21 cellular contexts compared by ENCODE assay signal in genomic region chr13:110636701-110637201, GRCh38. TPM values are rescaled to one million over a fixed set of nuclear protein-coding genes. Genes with fewer than 3 reads are reported as not detected.
DNase-seq lines count a peak whose midpoint lies in the region; ATAC-seq and TF ChIP-seq lines count a peak whose summit lies in the region.
"Had no signal": no experiment of that assay in that cellular context is flagged by ENCODE, and none has a peak within 500 bp of the region (broad histone marks: within the 10 kb centered on the region; RNA-seq: fewer than 3 reads in every experiment).

No MANE protein-coding gene starts in this region.

- H3K9ac ChIP-seq in neuronal stem cell (ENCODE audit: low read depth, low read length, poor library complexity): peak overlapping the region; percentile 68
- no peak overlapping the region for H3K9ac ChIP-seq in GM23248

- peaks cover 40% of the 10 kb centered on the region for H3K79me2 ChIP-seq in GM23248 (ENCODE audit: insufficient read depth)

- H3K4me2 ChIP-seq in neuronal stem cell (ENCODE audit: insufficient read depth, low read length, poor library complexity, severe bottlenecking) (no peak overlapping the region), GM23248 (ENCODE audit: unreplicated experiment) (no peak overlapping the region)
- H3K4me2 ChIP-seq: PC-9 had no signal

- H3K18ac ChIP-seq in neuronal stem cell (ENCODE audit: low read length): peak overlapping the region; percentile 61

- H2BK120ac ChIP-seq in neuronal stem cell (ENCODE audit: low read depth, low read length): no peak overlapping the region

- H3K9me3 ChIP-seq in neuronal stem cell (replicated peaks in 1 of 2; ENCODE audit: control insufficient read depth in 2 of 2, insufficient read depth in 1 of 2, low read depth in 1 of 2, low read length in 2 of 2): no peaks in the 10 kb centered on the region
- no peaks in the 10 kb centered on the region for H3K9me3 ChIP-seq in prostate gland
- H3K9me3 ChIP-seq in GM23248 (ENCODE audit: low read depth): no peaks in the 10 kb centered on the region
- H3K9me3 ChIP-seq: esophagus muscularis mucosa, testis had no signal

- H3K27ac ChIP-seq in VCaP (peak overlapping the region; percentile 38), neuronal stem cell (replicated peaks; ENCODE audit: low read length) (no peak overlapping the region), prostate gland (no peak overlapping the region), GM23248 (no peak overlapping the region)
- H3K27ac ChIP-seq: esophagus muscularis mucosa, HL-60, PC-9, testis had no signal

- in situ Hi-C loops in GM23248 (cut with MboI): no loop called here

- H3K79me1 ChIP-seq in neuronal stem cell (ENCODE audit: low read depth, low read length): peaks cover 24% of the 10 kb centered on the region

- no peak for ATAC-seq in stimulated activated naive CD8-positive, alpha-beta T cell treated with anti-CD3 and anti-CD28 coated beads, Interleukin-15, Interleukin-2, amounts not matched to agents 100 U/mL and 50 U/mL, for 24 hours
- ATAC-seq: activated CD4-positive, alpha-beta T cell treated with anti-CD3 and anti-CD28 coated beads for 36 hours; stimulated activated memory B cell treated with anti-CD40 and anti-IgM and Interleukin-4, amounts not matched to agents 10 μg/mL and 1 μg/mL and 100 μg/mL, for 72 hours; T-cell had no signal

- peaks cover 9% of the 10 kb centered on the region for H3F3A ChIP-seq in GM23248 (ENCODE audit: insufficient read depth)

- WGBS in neuronal stem cell (ENCODE audit: extremely low coverage in 2 of 2, insufficient read length in 2 of 2, insufficient replicate concordance in 1 of 2), 2 donors: no CpG with 5 or more reads among the region's 14 CpGs
- WGBS in prostate gland: 69% methylated on average over 14 of the region's 14 CpGs
- WGBS in GM23248 (ENCODE audit: low coverage in 1 of 2, low lambda C conversion rate in 2 of 2, missing lambda C conversion rate in 2 of 2), 2 experiments: 88 to 89% methylated on average over 14 of the region's 14 CpGs

- H3K4me1 ChIP-seq in neuronal stem cell (ENCODE audit: control insufficient read depth in 2 of 2, insufficient read depth in 1 of 2, low read depth in 1 of 2, low read length in 2 of 2): no peaks in the 10 kb centered on the region
- peaks cover under 1% of the 10 kb centered on the region for H3K4me1 ChIP-seq in prostate gland (replicated peaks)
- H3K4me1 ChIP-seq in GM23248 (ENCODE audit: insufficient read depth): no peaks in the 10 kb centered on the region

- H3K9me2 ChIP-seq in GM23248 (ENCODE audit: insufficient read depth): no peaks in the 10 kb centered on the region

- intact Hi-C loops in prostate gland (cut with DNase I): no loop called here

- H3K27me3 ChIP-seq in H7 (ENCODE audit: control insufficient read depth, insufficient read depth, low read length): no peaks in the 10 kb centered on the region
- no peaks in the 10 kb centered on the region for H3K27me3 ChIP-seq in neuronal stem cell (ENCODE audit: control insufficient read depth in 3 of 3, insufficient read depth in 3 of 3, low read depth in 1 of 3, low read length in 3 of 3)
- no peaks in the 10 kb centered on the region for H3K27me3 ChIP-seq in prostate gland (replicated peaks; ENCODE audit: insufficient read depth)
- H3K27me3 ChIP-seq in GM23248 (replicated peaks; ENCODE audit: insufficient read depth): no peaks in the 10 kb centered on the region
- H3K27me3 ChIP-seq: esophagus muscularis mucosa, testis had no signal

- no peaks in the 10 kb centered on the region for H4K20me1 ChIP-seq in GM23248 (ENCODE audit: insufficient read depth)

- no peak for TF ChIP-seq CTCF in VCaP (conservative IDR thresholded peaks at IDR 0.05)
- no peak for TF ChIP-seq CTCF in prostate gland (IDR thresholded peaks at IDR 0.05)

- H3K4me3 ChIP-seq in H7 (ENCODE audit: insufficient read depth, low read depth, low read length) (no peak overlapping the region), neuronal stem cell (ENCODE audit: low read length in 2 of 2) (no peak overlapping the region), prostate gland (no peak overlapping the region), GM23248 (no peak overlapping the region)
- H3K4me3 ChIP-seq: esophagus muscularis mucosa, lung, PC-9, testis had no signal

- peak overlapping the region; percentile 21 for H4K8ac ChIP-seq in neuronal stem cell (ENCODE audit: low read depth, low read length)

- H2AK5ac ChIP-seq in neuronal stem cell (ENCODE audit: low read depth, low read length): peak overlapping the region; percentile 65

- no peak overlapping the region for H2BK12ac ChIP-seq in neuronal stem cell (ENCODE audit: low read length)

- peaks cover 21% of the 10 kb centered on the region for H3K36me3 ChIP-seq in H7 (replicated peaks; ENCODE audit: control insufficient read depth, insufficient read depth, low read length)
- H3K36me3 ChIP-seq in neuronal stem cell (replicated peaks in 1 of 2; ENCODE audit: control insufficient read depth in 2 of 2, insufficient read depth in 2 of 2, low read length in 2 of 2): peaks cover 53 to 81% of the 10 kb centered on the region in 2 donors
- peaks cover 4 to 31% of the 10 kb centered on the region in 2 donors for H3K36me3 ChIP-seq in prostate gland
- peaks cover 59% of the 10 kb centered on the region; the same call in 1 of the 2 replicates for H3K36me3 ChIP-seq in GM23248 (ENCODE audit: low read depth)

- no peak overlapping the region for H2BK15ac ChIP-seq in neuronal stem cell (ENCODE audit: low read length)

- no peak overlapping the region for H3K14ac ChIP-seq in neuronal stem cell (ENCODE audit: low read length)

- no peak for TF ChIP-seq POLR2A in prostate gland (IDR thresholded peaks at IDR 0.05)

- H4K91ac ChIP-seq in neuronal stem cell (ENCODE audit: low read depth, low read length, poor library complexity): no peak overlapping the region

- H2AFZ ChIP-seq in neuronal stem cell (ENCODE audit: low read length): no peak overlapping the region
- no peak overlapping the region for H2AFZ ChIP-seq in GM23248
- H2AFZ ChIP-seq: PC-9 had no signal

- H3K4ac ChIP-seq in neuronal stem cell (ENCODE audit: low read length): no peak overlapping the region

- H2BK5ac ChIP-seq in neuronal stem cell (ENCODE audit: low read length): peak overlapping the region; percentile 49

- DNase-seq in H7: peak; percentile 59
- DNase-seq in NCI-H187 (lab: John Stamatoyannopoulos, UW): peak; percentile 83 to 85
- DNase-seq in neuronal stem cell (ENCODE audit: low spot score): no peak
- no peak for DNase-seq in prostate gland (ENCODE audit: low spot score)
- DNase-seq in stimulated activated naive CD8-positive, alpha-beta T cell treated with anti-CD3 and anti-CD28 coated beads, Interleukin-15, Interleukin-2, amounts not matched to agents 100 U/mL and 50 U/mL, for 24 hours: no peak
- DNase-seq in GM23248: no peak
- DNase-seq: activated CD4-positive, alpha-beta T cell treated with anti-CD3 and anti-CD28 coated beads for 36 hours; activated naive CD8-positive, alpha-beta T cell treated with anti-CD3 and anti-CD28 coated beads for 36 hours; CD8-positive, alpha-beta memory T cell; IMR-90; NCI-H2227 treated with DMSO at 0.1 percent for 48 hours; PC-9; small intestine; stimulated activated CD4-positive, alpha-beta T cell treated with anti-CD3 and anti-CD28 coated beads, Interleukin-2, amount 100 ng/mL, for 24 hours; T-cell; testis had no signal

- H3K23ac ChIP-seq in neuronal stem cell (ENCODE audit: low read depth, low read length, poor library complexity): peak overlapping the region; percentile 86

RNA-seq across cellular contexts. Expression of gene NAXD, which starts 21.4 kb away (rescaled TPM):
- total RNA-seq in H7 (2014; rRNA removed; shearing (Covaris generic)): 21.0 and 22.8 TPM in 2 replicates
- polyA plus RNA-seq in neuronal stem cell (2013, experiment 1 of 2): 18.7 TPM
- polyA plus RNA-seq in neuronal stem cell (2013, experiment 2 of 2): 18.2 TPM
- total RNA-seq in prostate gland: 10 to 100 TPM; 36.2 to 71.6 TPM
- 23.5 and 34.0 TPM in 2 replicates for total RNA-seq in GM23248 (2014; rRNA removed; shearing (Covaris generic))
- polyA plus RNA-seq in GM23248 (2016; fragmentation: Nextera tagmentation; extraction: Ambion mirVana): 26.9 and 28.1 TPM in 2 replicates

Comparison
In these comparisons a context has a peak if more than half of its experiments do, and no peak if none do; other contexts are left out.
1. DNase-seq: peak in H7 (single experiment) and NCI-H187 (2 of 2); none in neuronal stem cell (single experiment), prostate gland (single experiment), stimulated activated naive CD8-positive, alpha-beta T cell treated with anti-CD3 and anti-CD28 coated beads, Interleukin-15, Interleukin-2, amounts not matched to agents 100 U/mL and 50 U/mL, for 24 hours (single experiment) and GM23248 (single experiment).